8 cellular contexts compared by ENCODE assay signal in the genomic region with DNA sequence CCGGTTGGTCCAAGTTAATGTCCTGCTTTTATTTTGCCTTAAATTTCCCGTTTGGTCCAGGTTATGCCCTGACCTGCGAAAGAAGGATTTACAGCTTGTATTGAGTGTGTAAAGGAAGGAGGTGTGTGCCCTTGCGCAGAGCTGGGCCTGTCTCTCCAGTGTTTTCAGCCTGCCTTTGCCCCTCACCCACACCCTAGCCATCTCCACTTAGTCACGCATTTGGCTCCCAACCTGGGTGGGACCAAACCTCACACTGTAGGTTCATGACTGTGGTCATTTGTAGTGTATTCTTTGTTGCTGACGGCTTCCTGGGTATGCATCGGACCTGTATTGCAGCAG. TPM values are rescaled to one million over a fixed set of nuclear protein-coding genes. Genes with fewer than 3 reads are reported as not detected.
DNase-seq lines count a peak whose midpoint lies in the region; ATAC-seq and TF ChIP-seq lines count a peak whose summit lies in the region.

No MANE protein-coding gene starts in this region.

- peak overlapping the region; percentile 96 for H3K4me3 ChIP-seq in BJ (ENCODE audit: low read depth, low read length)

- H3K36me3 ChIP-seq in BJ (ENCODE audit: control insufficient read depth, insufficient read depth, low read length), result no peaks in the 10 kb centered on the region

- H3K27me3 Mint-ChIP-seq in WTC11 (ENCODE audit: low read depth), result no peaks in the 10 kb centered on the region

- DNase-seq in BJ (ENCODE audit: low read depth) (no peak), KG1 (lab: John Stamatoyannopoulos, UW) (peak; percentile 69), WTC11 (ENCODE audit: low spot score) (no peak), midbrain (lab: John Stamatoyannopoulos, UW) (peak; percentile 51)
- DNase-seq in stimulated activated naive CD8-positive, alpha-beta T cell treated with anti-CD3 and anti-CD28 coated beads, Interleukin-15, Interleukin-2, amounts not matched to agents 100 U/mL and 50 U/mL, for 24 hours, result peak; percentile 78

- H3K27ac ChIP-seq in cingulate gyrus (ENCODE audit: low read depth, low read length), result peak overlapping the region; percentile 86

- H3K27ac Mint-ChIP-seq in WTC11, result peak overlapping the region; percentile 99

- POLR2A ChIA-PET in BJ (lab: Charles Lee), result interaction anchor here (0.5 to 2.0 kb wide), 4 partner anchors 15 to 960 kb away, joined by 3 to 7 read pairs (median 4); no protein-coding TSS in a partner anchor
- POLR2A ChIA-PET in WTC11 (lab: Charles Lee), result interaction anchor here (0.6 to 1.5 kb wide), 7 partner anchors 20 to 213 kb away, joined by 3 to 6 read pairs (median 4); a partner anchor contains a TSS

- no peaks in the 10 kb centered on the region for H3K27me3 ChIP-seq in BJ (ENCODE audit: control insufficient read depth, insufficient read depth, low read length)

- peak overlapping the region; percentile 91 for H3K4me3 Mint-ChIP-seq in WTC11

- ATAC-seq in GM19455 (IDR thresholded peaks at IDR 0.05; ENCODE audit: unreplicated experiment) (peak; percentile 35), WTC11 (peak; percentile 23), GM21360 (IDR thresholded peaks at IDR 0.05; ENCODE audit: unreplicated experiment) (no peak)
- ATAC-seq in stimulated activated naive CD8-positive, alpha-beta T cell treated with anti-CD3 and anti-CD28 coated beads, Interleukin-15, Interleukin-2, amounts not matched to agents 100 U/mL and 50 U/mL, for 24 hours, result peak; percentile 74

- peaks cover 44% of the 10 kb centered on the region for H3K4me1 Mint-ChIP-seq in WTC11

- H3K36me3 Mint-ChIP-seq in WTC11, result peaks cover 27% of the 10 kb centered on the region

- CTCF ChIA-PET in BJ (lab: Yijun Ruan, JAX) (interaction anchor here (0.6 to 1.0 kb wide), 3 partner anchors 13 to 61 kb away, joined by 3 to 4 read pairs (median 3); no protein-coding TSS in a partner anchor), WTC11 (lab: Charles Lee) (interaction anchor here (0.6 to 2.0 kb wide), 6 partner anchors 44 to 449 kb away, joined by 3 to 7 read pairs (median 3); a partner anchor contains a TSS)

- TF ChIP-seq CTCF in BJ (IDR thresholded peaks at IDR 0.05; ENCODE audit: insufficient read depth, low read depth, low read length) (no peak), WTC11 (IDR thresholded peaks at IDR 0.05) (no peak)

- no peaks in the 10 kb centered on the region for H3K9me3 Mint-ChIP-seq in WTC11

TF ChIP-seq in WTC11, 78 proteins besides CTCF, POLR2A, EP300 and RAD21:
- no peak for TF ChIP-seq TEAD1 (CRISPR knock-in tag; IDR thresholded peaks at IDR 0.05)
- TF ChIP-seq, protein P1, sequence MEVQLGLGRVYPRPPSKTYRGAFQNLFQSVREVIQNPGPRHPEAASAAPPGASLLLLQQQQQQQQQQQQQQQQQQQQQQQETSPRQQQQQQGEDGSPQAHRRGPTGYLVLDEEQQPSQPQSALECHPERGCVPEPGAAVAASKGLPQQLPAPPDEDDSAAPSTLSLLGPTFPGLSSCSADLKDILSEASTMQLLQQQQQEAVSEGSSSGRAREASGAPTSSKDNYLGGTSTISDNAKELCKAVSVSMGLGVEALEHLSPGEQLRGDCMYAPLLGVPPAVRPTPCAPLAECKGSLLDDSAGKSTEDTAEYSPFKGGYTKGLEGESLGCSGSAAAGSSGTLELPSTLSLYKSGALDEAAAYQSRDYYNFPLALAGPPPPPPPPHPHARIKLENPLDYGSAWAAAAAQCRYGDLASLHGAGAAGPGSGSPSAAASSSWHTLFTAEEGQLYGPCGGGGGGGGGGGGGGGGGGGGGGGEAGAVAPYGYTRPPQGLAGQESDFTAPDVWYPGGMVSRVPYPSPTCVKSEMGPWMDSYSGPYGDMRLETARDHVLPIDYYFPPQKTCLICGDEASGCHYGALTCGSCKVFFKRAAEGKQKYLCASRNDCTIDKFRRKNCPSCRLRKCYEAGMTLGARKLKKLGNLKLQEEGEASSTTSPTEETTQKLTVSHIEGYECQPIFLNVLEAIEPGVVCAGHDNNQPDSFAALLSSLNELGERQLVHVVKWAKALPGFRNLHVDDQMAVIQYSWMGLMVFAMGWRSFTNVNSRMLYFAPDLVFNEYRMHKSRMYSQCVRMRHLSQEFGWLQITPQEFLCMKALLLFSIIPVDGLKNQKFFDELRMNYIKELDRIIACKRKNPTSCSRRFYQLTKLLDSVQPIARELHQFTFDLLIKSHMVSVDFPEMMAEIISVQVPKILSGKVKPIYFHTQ (CRISPR knock-in tag; IDR thresholded peaks at IDR 0.05), result peak; percentile 78; the same call in 1 of the 2 replicates
- TF ChIP-seq, protein P2, sequence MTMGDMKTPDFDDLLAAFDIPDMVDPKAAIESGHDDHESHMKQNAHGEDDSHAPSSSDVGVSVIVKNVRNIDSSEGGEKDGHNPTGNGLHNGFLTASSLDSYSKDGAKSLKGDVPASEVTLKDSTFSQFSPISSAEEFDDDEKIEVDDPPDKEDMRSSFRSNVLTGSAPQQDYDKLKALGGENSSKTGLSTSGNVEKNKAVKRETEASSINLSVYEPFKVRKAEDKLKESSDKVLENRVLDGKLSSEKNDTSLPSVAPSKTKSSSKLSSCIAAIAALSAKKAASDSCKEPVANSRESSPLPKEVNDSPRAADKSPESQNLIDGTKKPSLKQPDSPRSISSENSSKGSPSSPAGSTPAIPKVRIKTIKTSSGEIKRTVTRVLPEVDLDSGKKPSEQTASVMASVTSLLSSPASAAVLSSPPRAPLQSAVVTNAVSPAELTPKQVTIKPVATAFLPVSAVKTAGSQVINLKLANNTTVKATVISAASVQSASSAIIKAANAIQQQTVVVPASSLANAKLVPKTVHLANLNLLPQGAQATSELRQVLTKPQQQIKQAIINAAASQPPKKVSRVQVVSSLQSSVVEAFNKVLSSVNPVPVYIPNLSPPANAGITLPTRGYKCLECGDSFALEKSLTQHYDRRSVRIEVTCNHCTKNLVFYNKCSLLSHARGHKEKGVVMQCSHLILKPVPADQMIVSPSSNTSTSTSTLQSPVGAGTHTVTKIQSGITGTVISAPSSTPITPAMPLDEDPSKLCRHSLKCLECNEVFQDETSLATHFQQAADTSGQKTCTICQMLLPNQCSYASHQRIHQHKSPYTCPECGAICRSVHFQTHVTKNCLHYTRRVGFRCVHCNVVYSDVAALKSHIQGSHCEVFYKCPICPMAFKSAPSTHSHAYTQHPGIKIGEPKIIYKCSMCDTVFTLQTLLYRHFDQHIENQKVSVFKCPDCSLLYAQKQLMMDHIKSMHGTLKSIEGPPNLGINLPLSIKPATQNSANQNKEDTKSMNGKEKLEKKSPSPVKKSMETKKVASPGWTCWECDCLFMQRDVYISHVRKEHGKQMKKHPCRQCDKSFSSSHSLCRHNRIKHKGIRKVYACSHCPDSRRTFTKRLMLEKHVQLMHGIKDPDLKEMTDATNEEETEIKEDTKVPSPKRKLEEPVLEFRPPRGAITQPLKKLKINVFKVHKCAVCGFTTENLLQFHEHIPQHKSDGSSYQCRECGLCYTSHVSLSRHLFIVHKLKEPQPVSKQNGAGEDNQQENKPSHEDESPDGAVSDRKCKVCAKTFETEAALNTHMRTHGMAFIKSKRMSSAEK (CRISPR knock-in tag; IDR thresholded peaks at IDR 0.05; ENCODE audit: borderline replicate concordance), result peak; percentile 72; the same call in 1 of the 2 replicates

RNA-seq across cellular contexts. Expression of a gene that starts 0.6 kb away (rescaled TPM):
- polyA plus RNA-seq in BJ (2011; rRNA removed), result 55.1 and 97.8 TPM in 2 replicates
- 47.1 and 57.8 TPM in 2 replicates for polyA minus RNA-seq in BJ (2011; rRNA and poly(A)+ RNA removed)
- 163 to 178 TPM (median 170 TPM) in 3 replicates for total RNA-seq in WTC11 (2021)

RNA-seq across cellular contexts. Expression of a gene that starts 21.1 kb away (rescaled TPM):
- 30.0 and 51.1 TPM in 2 replicates for polyA plus RNA-seq in BJ (2011; rRNA removed)
- polyA minus RNA-seq in BJ (2011; rRNA and poly(A)+ RNA removed), result 22.0 and 27.6 TPM in 2 replicates
- total RNA-seq in WTC11 (2021), result 133 to 166 TPM (median 153 TPM) in 3 replicates

Comparison
In these comparisons a context has a peak if more than half of its experiments do, and no peak if none do; other contexts are left out.
1. DNase-seq: peak in KG1 (single experiment), midbrain (single experiment) and stimulated activated naive CD8-positive, alpha-beta T cell treated with anti-CD3 and anti-CD28 coated beads, Interleukin-15, Interleukin-2, amounts not matched to agents 100 U/mL and 50 U/mL, for 24 hours (single experiment); none in BJ (single experiment) and WTC11 (single experiment).